In the genomic region with DNA sequence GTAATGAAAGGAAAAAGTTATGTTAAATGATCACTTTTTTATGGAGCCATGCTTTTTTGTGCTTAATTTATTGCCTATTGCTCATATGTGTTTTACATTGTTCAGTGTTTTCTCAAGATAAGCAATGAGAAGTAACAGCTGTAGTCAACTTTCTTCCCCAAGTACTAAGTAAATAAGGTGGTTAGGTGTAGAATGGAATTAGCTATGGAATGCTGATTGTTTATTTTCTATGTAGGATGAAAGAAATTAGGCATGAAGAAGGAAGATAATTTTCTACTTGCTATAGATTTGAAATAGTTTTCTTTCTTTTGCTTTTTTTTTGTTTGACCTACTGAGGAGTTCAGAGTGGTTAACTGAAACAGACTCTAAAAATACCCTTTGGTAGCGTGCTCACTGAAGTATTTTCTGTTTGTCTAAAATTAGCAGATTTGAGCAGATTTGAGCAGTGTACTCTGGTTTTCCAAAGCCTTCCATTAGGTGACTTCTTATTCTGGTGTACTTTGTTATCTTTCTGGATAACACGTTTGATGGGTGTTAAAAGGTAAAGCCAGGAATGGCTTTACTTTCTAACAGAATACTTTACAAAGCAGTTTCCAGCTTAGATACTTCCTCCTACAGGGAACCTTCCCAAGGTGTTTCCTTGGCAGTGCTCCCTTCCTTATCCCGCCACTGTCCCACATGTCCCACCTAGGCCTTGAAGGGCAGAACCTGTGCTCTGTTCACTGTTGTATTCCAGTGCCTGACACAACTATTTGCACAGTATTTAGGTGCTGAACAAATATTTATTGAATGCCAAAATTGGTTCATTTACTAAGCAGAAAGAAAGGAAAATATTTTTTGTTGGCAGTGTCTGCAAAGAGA, we compare ENCODE assay signal across 9 cellular contexts. TPM values are rescaled to one million over a fixed set of nuclear protein-coding genes. Genes with fewer than 3 reads are reported as not detected.
DNase-seq lines count a peak whose midpoint lies in the region; ATAC-seq, FAIRE-seq and TF ChIP-seq lines count a peak whose summit lies in the region.
"Had no signal": no experiment of that assay in that cellular context is flagged by ENCODE, and none has a peak within 500 bp of the region (broad histone marks: within the 10 kb centered on the region; RNA-seq: fewer than 3 reads in every experiment).

No MANE protein-coding gene starts in this region.

- no peak overlapping the region for H3K56ac ChIP-seq in H1 (replicated peaks; ENCODE audit: insufficient read length, low read depth, low read length)

- peak overlapping the region; percentile 97 for H3K27ac Mint-ChIP-seq in activated T-cell treated with anti-CD3 and anti-CD28 coated beads, Interleukin-2, amount 50 U/mL, for 24 hours

- H4K20me1 ChIP-seq in H1 (replicated peaks in 1 of 2; ENCODE audit: control insufficient read depth in 1 of 2, insufficient read depth in 2 of 2, low read length in 2 of 2), result peaks cover 6 to 12% of the 10 kb centered on the region in 2 experiments

- H3K4me1 Mint-ChIP-seq in activated T-cell treated with anti-CD3 and anti-CD28 coated beads, Interleukin-2, amount 50 U/mL, for 24 hours (ENCODE audit: low read depth), result peaks cover 90% of the 10 kb centered on the region

- no peak overlapping the region for H2BK120ac ChIP-seq in H1 (replicated peaks; ENCODE audit: low read depth, low read length)

- H2AFZ ChIP-seq in H1 (ENCODE audit: low read length), result no peak overlapping the region

- H3K9me3 Mint-ChIP-seq in activated T-cell treated with anti-CD3 and anti-CD28 coated beads, Interleukin-2, amount 50 U/mL, for 24 hours, result no peaks in the 10 kb centered on the region

- no peak overlapping the region for H3K4ac ChIP-seq in H1 (replicated peaks; ENCODE audit: insufficient read length, low read depth, low read length)

- H3K79me2 ChIP-seq in H1 (ENCODE audit: control insufficient read depth in 1 of 2, insufficient read depth in 2 of 2, low read length in 2 of 2), result peaks cover 11 to 89% of the 10 kb centered on the region in 2 experiments; a peak in 3 of 4 replicates

- intact Hi-C loops in kidney (cut with DNase I), result no loop called here
- intact Hi-C loops in lower leg skin (cut with DNase I; ENCODE audit: low total_unique reads), result loop anchor here (10.0 kb wide), 1 partner anchor 51 kb away; the partner anchor contains the start of gene RASSF3

- POLR2A ChIA-PET in H1 (lab: Charles Lee; ENCODE audit: partially characterized antibody), result interaction anchor here (0.8 to 1.5 kb wide), 2 partner anchors 12 to 17 kb away, joined by 4 read pairs; no protein-coding TSS in a partner anchor

- H4K8ac ChIP-seq in H1 (ENCODE audit: extremely low read depth, insufficient read depth, low read length), result no peak overlapping the region

- peaks cover 6% of the 10 kb centered on the region for H3K79me1 ChIP-seq in H1 (ENCODE audit: low read depth, low read length)

- no peaks in the 10 kb centered on the region for H3K23me2 ChIP-seq in H1 (ENCODE audit: low read depth, low read length)

- DNase-seq in activated T-cell treated with anti-CD3 and anti-CD28 coated beads, Interleukin-2, amount 50 U/mL, for 24 hours, result peak; percentile 23
- DNase-seq in activated T-cell treated with anti-CD3 and anti-CD28 coated beads for 4 hours, result no peak
- DNase-seq in H1 (ENCODE audit: low read depth in 1 of 2, low spot score in 2 of 2), result no peak
- DNase-seq in small intestine, result no peak
- no peak for DNase-seq in kidney
- no peak for DNase-seq in lower leg skin (ENCODE audit: low spot score in 2 of 2)

- H3K18ac ChIP-seq in H1 (ENCODE audit: extremely low read depth, low read length), result no peak overlapping the region

- TF ChIP-seq RAD21 in H1 (IDR thresholded peaks at IDR 0.05 in 1 of 2, conservative IDR thresholded peaks at IDR 0.05 in 1 of 2; ENCODE audit: low read depth in 2 of 2, low read length in 2 of 2), result no peak

- H2AK5ac ChIP-seq in H1 (ENCODE audit: low read depth, low read length), result no peak overlapping the region

- no peak for TF ChIP-seq EP300 in H1 (IDR thresholded peaks at IDR 0.05; ENCODE audit: borderline replicate concordance in 1 of 2, low read depth in 2 of 2, low read length in 2 of 2)

- H3K4me1 ChIP-seq in H1 (replicated peaks in 1 of 4; ENCODE audit: control insufficient read depth in 3 of 4, insufficient read depth in 4 of 4, low read length in 3 of 4) (peaks cover 5 to 29% (median 25%) of the 10 kb centered on the region in 4 experiments), thymus (ENCODE audit: control insufficient read depth, insufficient read depth, low read length) (peaks cover 20% of the 10 kb centered on the region), small intestine (ENCODE audit: control insufficient read depth in 2 of 2, insufficient read depth in 1 of 2, low read depth in 1 of 2, low read length in 1 of 2) (peaks cover 24 to 33% of the 10 kb centered on the region in 2 donors), kidney (ENCODE audit: control insufficient read depth in 1 of 2, insufficient read depth in 1 of 2, low read depth in 1 of 2, low read length in 2 of 2) (peaks cover 10 to 11% of the 10 kb centered on the region in 2 donors)

- FAIRE-seq in H1 (lab: Jason Lieb, UNC) (no peak), small intestine (lab: Jason Lieb, UNC) (no peak), kidney (lab: Jason Lieb, UNC) (no peak)
- FAIRE-seq: colon had no signal

- CTCF ChIA-PET in H1 (lab: Charles Lee; ENCODE audit: partially characterized antibody), result interaction anchor here (0.7 to 2.1 kb wide), 4 partner anchors 11 to 116 kb away, joined by 3 to 10 read pairs (median 4); no protein-coding TSS in a partner anchor

- peak overlapping the region; percentile 71 for H3K23ac ChIP-seq in H1 (ENCODE audit: insufficient read length)

- no peak overlapping the region for H4K5ac ChIP-seq in H1 (ENCODE audit: insufficient read length, low read depth, low read length)

- H3K27me3 ChIP-seq in H1 (replicated peaks in 1 of 4; ENCODE audit: control insufficient read depth in 3 of 4, extremely low read depth in 1 of 4, insufficient read depth in 3 of 4, low read length in 3 of 4), result no peaks in the 10 kb centered on the region
- no peaks in the 10 kb centered on the region for H3K27me3 ChIP-seq in thymus (ENCODE audit: control insufficient read depth, insufficient read depth)
- no peaks in the 10 kb centered on the region for H3K27me3 ChIP-seq in small intestine (ENCODE audit: control insufficient read depth in 2 of 2, insufficient read depth in 2 of 2, low read length in 2 of 2)

- no peak overlapping the region for H3K4me3 ChIP-seq in H1 (ENCODE audit: extremely low read depth in 1 of 4, insufficient read depth in 2 of 4, low read depth in 3 of 4, low read length in 4 of 4)
- no peak overlapping the region for H3K4me3 ChIP-seq in thymus (ENCODE audit: low read length)
- no peak overlapping the region for H3K4me3 ChIP-seq in small intestine (ENCODE audit: low read depth in 1 of 2, low read length in 2 of 2)
- H3K4me3 ChIP-seq in kidney (ENCODE audit: low read length in 2 of 2), result no peak overlapping the region
- no peak overlapping the region for H3K4me3 ChIP-seq in lower leg skin (ENCODE audit: low read depth, poor library complexity, severe bottlenecking)

- H3K9me3 ChIP-seq in H1 (ENCODE audit: insufficient read depth in 2 of 2, low read depth in 1 of 2, low read length in 1 of 2) (no peaks in the 10 kb centered on the region), thymus (ENCODE audit: control insufficient read depth) (no peaks in the 10 kb centered on the region), small intestine (ENCODE audit: control insufficient read depth, low read depth) (no peaks in the 10 kb centered on the region), kidney (ENCODE audit: control insufficient read depth in 1 of 2, low read length in 2 of 2) (no peaks in the 10 kb centered on the region)

- 89% methylated on average over 3 of the region's 3 CpGs; no CpG with 5 or more reads in 1 of the 2 experiments for WGBS in H1 (ENCODE audit: extremely low coverage in 1 of 2, insufficient coverage in 1 of 2, insufficient read length in 1 of 2, insufficient replicate concordance in 2 of 2, low coverage in 1 of 2, low lambda C conversion rate in 2 of 2, missing lambda C conversion rate in 1 of 2), 2 experiments
- 72% methylated on average over 3 of the region's 3 CpGs for WGBS in thymus
- WGBS in small intestine, 3 donors, result 35 to 38% (median 36%) methylated on average over 3 of the region's 3 CpGs
- WGBS in lower leg skin, 2 donors, result 77 to 78% methylated on average over 3 of the region's 3 CpGs

- H2BK15ac ChIP-seq in H1 (ENCODE audit: low read length), result no peak overlapping the region

- H3K4me2 ChIP-seq in H1 (ENCODE audit: insufficient read depth in 1 of 2, low read depth in 2 of 2, low read length in 2 of 2), result no peak overlapping the region

- H3K36me3 ChIP-seq in H1 (ENCODE audit: control insufficient read depth in 2 of 4, insufficient read depth in 4 of 4, low read length in 3 of 4) (no peaks in the 10 kb centered on the region), thymus (ENCODE audit: control insufficient read depth, insufficient read depth) (no peaks in the 10 kb centered on the region), small intestine (ENCODE audit: control insufficient read depth in 2 of 2, insufficient read depth in 2 of 2, low read length in 2 of 2) (no peaks in the 10 kb centered on the region), kidney (ENCODE audit: control insufficient read depth in 1 of 2, insufficient read depth in 2 of 2, low read length in 2 of 2) (no peaks in the 10 kb centered on the region)

- H3K27ac ChIP-seq in H1 (ENCODE audit: low read depth, low read length) (no peak overlapping the region), thymus (ENCODE audit: low read depth) (peak overlapping the region; percentile 19), small intestine (ENCODE audit: low read depth in 1 of 2, low read length in 1 of 2) (peak overlapping the region in 1 of 2 donors; percentile 64), kidney (ENCODE audit: low read depth in 2 of 2, low read length in 2 of 2) (peak overlapping the region in 1 of 2 donors; percentile 51)

- H3K4me3 Mint-ChIP-seq in activated T-cell treated with anti-CD3 and anti-CD28 coated beads, Interleukin-2, amount 50 U/mL, for 24 hours, result peak overlapping the region; percentile 38

- TF ChIP-seq POLR2A in H1 (IDR thresholded peaks at IDR 0.05; ENCODE audit: control extremely low read depth in 1 of 2, low read depth in 2 of 2, low read length in 2 of 2) (no peak), lower leg skin (IDR thresholded peaks at IDR 0.05) (no peak)

- no peak overlapping the region for H2BK12ac ChIP-seq in H1 (ENCODE audit: low read depth, low read length)

- H2BK20ac ChIP-seq in H1 (ENCODE audit: low read length), result no peak overlapping the region

- TF ChIP-seq CTCF in H1 (IDR thresholded peaks at IDR 0.05; ENCODE audit: control extremely low read depth in 1 of 3, insufficient read depth in 1 of 3, low read depth in 1 of 3, low read length in 3 of 3), result no peak
- TF ChIP-seq CTCF in kidney (IDR thresholded peaks at IDR 0.05; ENCODE audit: borderline replicate concordance, extremely low read depth, insufficient read depth), result no peak
- no peak for TF ChIP-seq CTCF in lower leg skin (IDR thresholded peaks at IDR 0.05)

- H3K36me3 Mint-ChIP-seq in activated T-cell treated with anti-CD3 and anti-CD28 coated beads, Interleukin-2, amount 50 U/mL, for 24 hours (ENCODE audit: low read depth), result peaks cover 8% of the 10 kb centered on the region

- H3K27me3 Mint-ChIP-seq in activated T-cell treated with anti-CD3 and anti-CD28 coated beads, Interleukin-2, amount 50 U/mL, for 24 hours, result no peaks in the 10 kb centered on the region

- H4K91ac ChIP-seq in H1 (replicated peaks; ENCODE audit: insufficient read length, low read length), result no peak overlapping the region

- peak; percentile 29 for ATAC-seq in HG03565 (IDR thresholded peaks at IDR 0.05; ENCODE audit: unreplicated experiment)

- H3K9ac ChIP-seq in H1 (replicated peaks in 1 of 4; ENCODE audit: extremely low read depth in 1 of 4, low read depth in 3 of 4, low read length in 3 of 4), result no peak overlapping the region
- H3K9ac ChIP-seq in kidney (ENCODE audit: low read length in 2 of 2), result no peak overlapping the region

- H3K14ac ChIP-seq in H1 (ENCODE audit: insufficient read length), result no peak overlapping the region

- H2BK5ac ChIP-seq in H1 (ENCODE audit: low read depth, low read length), result no peak overlapping the region

RNA-seq across cellular contexts. Expression of gene RASSF3, which starts 56.0 kb away (rescaled TPM):
- 57.3 and 64.3 TPM in 2 replicates for total RNA-seq in H1 (2021; fragmentation: NEBNext Ultra II Directional; extraction: Animal tissue kit (Norgen Biotek cat#: 25700))
- polyA plus RNA-seq in H1 (2011; rRNA removed) (14.5 and 19.1 TPM in 2 replicates), thymus (22.8 TPM), small intestine (10 to 100 TPM; 21.6 to 23.3 (median 22.2) TPM), kidney (ENCODE audit: insufficient read depth, low read depth, low replicate concordance) (8.2 TPM)
- 19.4 TPM for polyA plus RNA-seq in H1 (2011; cell fraction: cytosol; rRNA removed)
- polyA plus RNA-seq in H1 (2011; cell fraction: nucleus; rRNA removed), result 19.3 TPM
- polyA plus RNA-seq in H1 (2012, experiment 1 of 2), result 26.3 to 34.4 TPM (median 32.5 TPM) in 4 replicates
- polyA plus RNA-seq in H1 (2012, experiment 2 of 2), result 6.5 TPM
- polyA plus RNA-seq in H1 (2013, experiment 1 of 2), result 22.2 TPM
- 22.1 TPM for polyA plus RNA-seq in H1 (2013, experiment 2 of 2)
- polyA minus RNA-seq in H1 (2011; rRNA and poly(A)+ RNA removed), result 81.0 and 81.3 TPM in 2 replicates
- polyA minus RNA-seq in H1 (2011; cell fraction: cytosol; rRNA and poly(A)+ RNA removed), result 23.6 TPM
- polyA minus RNA-seq in H1 (2011; cell fraction: nucleus; rRNA and poly(A)+ RNA removed), result 22.0 TPM
- total RNA-seq in kidney (35.6 TPM), lower leg skin (10 to 100 TPM in 1 of 4 donors, 1 to 10 TPM in 3; 5.2 to 13.5 (median 7.8) TPM)
